8 cellular contexts compared by ENCODE assay signal in the genomic region with DNA sequence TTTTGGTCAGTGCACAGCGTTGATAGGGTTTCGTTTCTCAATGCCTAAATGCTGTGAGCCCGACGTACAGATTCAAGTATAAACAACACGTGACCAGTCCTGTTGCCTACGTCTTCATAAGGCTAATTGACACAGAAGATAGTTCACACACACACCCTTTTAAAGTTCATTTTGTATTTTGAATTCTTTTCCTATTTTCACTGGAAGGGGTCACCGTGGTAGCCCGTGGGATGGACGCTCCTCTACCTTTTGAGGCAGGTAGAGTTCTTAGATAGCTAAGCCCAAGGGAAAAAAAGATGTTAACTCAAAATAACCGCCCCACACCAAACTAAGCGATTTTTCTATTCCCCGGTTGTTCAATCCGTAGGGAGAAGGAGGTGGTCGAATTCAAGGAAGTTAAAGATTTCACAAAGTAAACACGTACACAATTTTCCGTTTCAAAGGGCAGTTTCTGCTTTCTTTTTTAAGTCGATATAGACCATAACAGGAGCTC. TPM values are rescaled to one million over a fixed set of nuclear protein-coding genes. Genes with fewer than 3 reads are reported as not detected.
DNase-seq lines count a peak whose midpoint lies in the region; ATAC-seq lines count a peak whose summit lies in the region.

No MANE protein-coding gene starts in this region.

- no CpG with 5 or more reads among the region's 17 CpGs for WGBS in trophoblast cell (ENCODE audit: extremely low coverage, insufficient coverage, insufficient read length)

- H3K79me1 ChIP-seq in trophoblast cell (ENCODE audit: low read length) = peaks cover 15% of the 10 kb centered on the region

- peak overlapping the region; percentile 94 for H3K4ac ChIP-seq in trophoblast cell (ENCODE audit: low read depth, low read length)

- peaks cover 3% of the 10 kb centered on the region in 2 experiments for H3K4me1 ChIP-seq in trophoblast cell (ENCODE audit: control insufficient read depth in 1 of 2, insufficient read depth in 2 of 2, low read length in 2 of 2)

- peak overlapping the region; percentile 68 for H4K12ac ChIP-seq in trophoblast cell (ENCODE audit: low read depth, low read length)

- peak overlapping the region; percentile 92 for H2BK120ac ChIP-seq in trophoblast cell (ENCODE audit: insufficient read depth, low read length, poor library complexity)

- H2BK12ac ChIP-seq in trophoblast cell (ENCODE audit: low read length) = peak overlapping the region; percentile 85

- peak overlapping the region; percentile 96 for H3K18ac ChIP-seq in trophoblast cell (ENCODE audit: low read length)

- H3K27ac ChIP-seq in trophoblast cell (ENCODE audit: low read depth, low read length) = peak overlapping the region; percentile 100

- no peak overlapping the region for H2AFZ ChIP-seq in trophoblast cell (ENCODE audit: insufficient read depth, low read length, poor library complexity)

- ATAC-seq in GM18873 (IDR thresholded peaks at IDR 0.05; ENCODE audit: low FRiP score, unreplicated experiment) (peak; percentile 42), HG03135 (IDR thresholded peaks at IDR 0.05; ENCODE audit: unreplicated experiment) (peak; percentile 39)

- H3K36me3 ChIP-seq in trophoblast cell (ENCODE audit: control insufficient read depth in 1 of 2, insufficient read depth in 2 of 2, low read length in 2 of 2) = no peaks in the 10 kb centered on the region

- DNase-seq in COR-L47 (lab: John Stamatoyannopoulos, UW) (peak; percentile 12), NCI-H460 (ENCODE audit: extremely low read depth, low read depth) (peak; percentile 40), fibroblast of the conjunctiva (ENCODE audit: low read depth) (peak; percentile 63), trophoblast cell (peak; percentile 33 to 58), islet precursor cell (no peak)
- peak; percentile 29 to 35 for DNase-seq in activated T-cell treated with anti-CD3 and anti-CD28 coated beads, Interleukin-2, amount 50 U/mL, for 48 hours

- peak overlapping the region; percentile 72 for H2AK5ac ChIP-seq in trophoblast cell (ENCODE audit: low read length)

- peak overlapping the region; percentile 93 for H3K4me2 ChIP-seq in trophoblast cell (ENCODE audit: low read length)

- peak overlapping the region; percentile 80 for H3K9ac ChIP-seq in trophoblast cell (ENCODE audit: low read length)

- peak overlapping the region; percentile 99 for H3K4me3 ChIP-seq in trophoblast cell (ENCODE audit: low read depth, low read length)

- peak overlapping the region; percentile 97 for H3K14ac ChIP-seq in trophoblast cell (ENCODE audit: low read length)

- H3K9me3 ChIP-seq in trophoblast cell (ENCODE audit: insufficient read depth, low read depth, low read length) = no peaks in the 10 kb centered on the region

- H2BK5ac ChIP-seq in trophoblast cell (ENCODE audit: low read depth, low read length, poor library complexity) = peak overlapping the region; percentile 95

- no peak overlapping the region for H3K23ac ChIP-seq in trophoblast cell (ENCODE audit: low read length)

- no peaks in the 10 kb centered on the region for H3K27me3 ChIP-seq in trophoblast cell (ENCODE audit: insufficient read depth, low read length)

- peak overlapping the region; percentile 100 for H4K91ac ChIP-seq in trophoblast cell (ENCODE audit: low read depth, low read length)

- peak overlapping the region; percentile 92 for H4K8ac ChIP-seq in trophoblast cell (ENCODE audit: low read depth, low read length)

- peaks cover 12% of the 10 kb centered on the region for H3K79me2 ChIP-seq in trophoblast cell (ENCODE audit: control insufficient read depth, insufficient read depth, low read length, poor library complexity)

RNA-seq across cellular contexts. Expression of a gene that starts 1.0 kb away (rescaled TPM):
- total RNA-seq in NCI-H460 (2014; rRNA removed; shearing (Covaris generic)) = 45.8 and 49.8 TPM in 2 replicates
- polyA plus RNA-seq in NCI-H460 (2014; cell fraction: nucleus; rRNA removed) = 29.3 and 45.5 TPM in 2 replicates
- polyA plus RNA-seq in trophoblast cell (2013) = 15.1 and 15.2 TPM in 2 replicates
